In the genomic region with DNA sequence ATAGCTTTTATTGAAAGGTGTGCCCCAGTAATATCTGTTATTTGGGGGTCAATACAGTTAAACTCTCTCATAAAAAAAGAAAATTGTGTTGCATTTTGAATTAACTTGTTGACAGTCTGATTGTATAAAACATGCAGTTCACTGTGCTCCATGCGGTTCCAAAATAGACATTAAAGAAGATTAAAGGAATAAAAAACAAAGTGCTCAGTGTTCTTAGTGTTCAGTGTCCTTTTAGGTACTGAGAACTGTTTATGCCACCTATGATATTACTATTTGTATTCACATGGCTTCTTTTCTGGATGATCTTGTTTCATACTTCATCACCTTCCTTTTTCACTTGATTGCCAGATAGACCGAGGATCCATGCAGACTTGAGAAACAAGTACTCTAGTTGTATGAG, we compare ENCODE assay signal across 39 cellular contexts. TPM values are rescaled to one million over a fixed set of nuclear protein-coding genes. Genes with fewer than 3 reads are reported as not detected.
"Had no signal": no experiment of that assay in that cellular context is flagged by ENCODE, and none has a peak within 500 bp of the region (broad histone marks: within the 10 kb centered on the region; RNA-seq: fewer than 3 reads in every experiment).

No MANE protein-coding gene starts in this region.

- H3K4me3 ChIP-seq: MG63 had no signal

- H3K9me3 ChIP-seq: MG63 had no signal

- H3K36me3 ChIP-seq: MG63 had no signal

- DNase-seq: Karpas-422, Kasumi-1, MG63, MM.1S, MV-4-11, NCI-H1048, NCI-H1092, NCI-H1092 treated with DMSO at 0.1 percent for 48 hours, NCI-H1105, NCI-H1105 treated with DMSO at 0.1 percent for 48 hours, NCI-H1417, NCI-H1417 treated with DMSO at 0.1 percent for 48 hours, NCI-H1436, NCI-H1436 treated with DMSO at 0.1 percent for 48 hours, NCI-H146, NCI-H1694, NCI-H1694 treated with DMSO at 0.1 percent for 48 hours, NCI-H187, NCI-H187 treated with DMSO at 0.1 percent for 48 hours, NCI-H1930, NCI-H2029, NCI-H2029 treated with DMSO at 0.1 percent for 48 hours, NCI-H2081, NCI-H2081 treated with DMSO at 0.1 percent for 48 hours, NCI-H2107, NCI-H2171, NCI-H2171 treated with DMSO at 0.1 percent for 48 hours, NCI-H2227 treated with DMSO at 0.1 percent for 48 hours, NCI-H226, NCI-H345, NCI-H446, NCI-H446 treated with DMSO at 0.1 percent for 48 hours, NCI-H510A, NCI-H510A treated with DMSO at 0.1 percent for 48 hours, NCI-H524, NCI-H524 treated with DMSO at 0.1 percent for 48 hours, NCI-H526, NCI-H526 treated with DMSO at 0.1 percent for 48 hours had no signal

- H3K27me3 ChIP-seq: MG63 had no signal

RNA-seq across cellular contexts. Expression of a gene that starts 15.3 kb away (rescaled TPM):
- total RNA-seq: MCF 10A had no signal
